Comparison of ENCODE assay signal across 8 cellular contexts in the genomic region with DNA sequence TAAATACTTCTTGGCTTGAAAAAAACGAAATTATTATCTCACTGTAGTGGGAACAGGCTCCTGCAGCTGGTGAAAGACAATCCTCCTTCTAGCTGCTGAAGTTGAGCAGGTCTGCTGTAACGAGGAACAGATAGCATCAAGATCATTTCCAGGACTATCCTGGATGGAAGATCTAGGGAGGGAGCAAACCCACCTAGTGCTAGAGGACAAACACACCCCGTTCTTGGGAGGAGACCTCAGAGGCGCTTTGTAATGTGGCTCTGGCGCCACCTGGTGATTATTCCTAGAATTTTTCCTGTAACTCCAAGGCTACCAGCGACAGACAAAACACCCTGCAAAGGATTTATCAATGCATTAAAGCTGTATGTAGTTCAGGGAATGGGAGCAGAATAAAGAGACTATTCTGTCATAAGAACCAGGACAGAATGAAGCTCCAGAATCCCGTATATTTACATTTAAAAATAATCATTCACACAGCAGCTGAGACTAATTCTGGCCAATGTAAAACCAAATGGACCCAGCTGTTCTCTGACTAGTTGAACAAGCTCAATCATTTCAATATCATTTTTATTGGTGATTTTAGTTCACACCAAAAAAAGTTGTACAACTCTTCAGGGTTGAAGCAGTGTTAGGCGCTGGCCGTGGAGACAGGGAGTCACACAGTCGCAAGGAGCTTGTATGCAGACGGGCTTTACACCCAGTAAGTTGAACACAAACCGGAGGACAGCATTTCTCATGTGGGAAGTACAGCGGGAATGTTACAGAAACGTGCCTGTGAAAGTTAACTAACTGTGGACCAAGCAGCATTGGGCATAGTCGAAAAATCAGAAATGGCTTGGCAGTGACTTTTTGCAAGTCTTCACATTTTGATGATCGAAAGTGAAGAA.
A peak's percentile ranks its signal among the peaks of the same experiment; 100 is the strongest.
DNase-seq lines count a peak whose midpoint lies in the region; FAIRE-seq and TF ChIP-seq lines count a peak whose summit lies in the region.

No MANE protein-coding gene starts in this region.

- TF ChIP-seq CTCF in progenitor cell of endocrine pancreas (IDR thresholded peaks at IDR 0.05; ENCODE audit: unreplicated experiment) = peak; percentile 93

- no peak overlapping the region for H3K9ac ChIP-seq in GM23248

- peaks cover 9% of the 10 kb centered on the region for H3K27me3 Mint-ChIP-seq in activated naive CD4-positive, alpha-beta T cell treated with anti-CD3 and anti-CD28 coated beads for 36 hours (ENCODE audit: low read depth)
- H3K27me3 Mint-ChIP-seq in progenitor cell of endocrine pancreas = peaks cover 2% of the 10 kb centered on the region

- no peaks in the 10 kb centered on the region for H3K9me2 ChIP-seq in GM23248 (ENCODE audit: insufficient read depth)

- H3F3A ChIP-seq in GM23248 (ENCODE audit: insufficient read depth) = no peaks in the 10 kb centered on the region

- H3K9me3 ChIP-seq in GM23248 (ENCODE audit: low read depth) (no peaks in the 10 kb centered on the region), MG63 (no peaks in the 10 kb centered on the region)

- H3K27ac ChIP-seq in GM23248 = no peak overlapping the region

- intact Hi-C loops in activated naive CD4-positive, alpha-beta T cell treated with anti-CD3 and anti-CD28 coated beads for 36 hours (cut with micrococcal nuclease) = loop anchor here (1.0 to 10.0 kb wide), 10 partner anchors 75 to 1312 kb away; a partner anchor contains a TSS
- intact Hi-C loops in head of caudate nucleus (cut with DNase I) = loop anchor here (10.0 kb wide), 2 partner anchors 1142 to 1182 kb away; no protein-coding TSS in a partner anchor

- no peaks in the 10 kb centered on the region for H3K36me3 Mint-ChIP-seq in activated naive CD4-positive, alpha-beta T cell treated with anti-CD3 and anti-CD28 coated beads for 36 hours (ENCODE audit: low read depth)
- no peaks in the 10 kb centered on the region for H3K36me3 Mint-ChIP-seq in progenitor cell of endocrine pancreas (ENCODE audit: insufficient read depth)

- no peaks in the 10 kb centered on the region for H3K4me1 Mint-ChIP-seq in activated naive CD4-positive, alpha-beta T cell treated with anti-CD3 and anti-CD28 coated beads for 36 hours (ENCODE audit: low read depth)
- peaks cover 2% of the 10 kb centered on the region for H3K4me1 Mint-ChIP-seq in progenitor cell of endocrine pancreas (ENCODE audit: low read depth)

- H3K79me2 ChIP-seq in GM23248 (ENCODE audit: insufficient read depth) = no peaks in the 10 kb centered on the region

- H3K27ac Mint-ChIP-seq in activated naive CD4-positive, alpha-beta T cell treated with anti-CD3 and anti-CD28 coated beads for 36 hours = no peak overlapping the region
- H3K27ac Mint-ChIP-seq in progenitor cell of endocrine pancreas = no peak overlapping the region

- H4K20me1 ChIP-seq in GM23248 (ENCODE audit: insufficient read depth) = no peaks in the 10 kb centered on the region

- H3K4me3 Mint-ChIP-seq in activated naive CD4-positive, alpha-beta T cell treated with anti-CD3 and anti-CD28 coated beads for 36 hours = no peak overlapping the region
- no peak overlapping the region for H3K4me3 Mint-ChIP-seq in progenitor cell of endocrine pancreas (ENCODE audit: low read depth)

- H3K4me3 ChIP-seq in GM23248 = peak overlapping the region; percentile 26; the same call in 1 of the 2 replicates
- no peak overlapping the region for H3K4me3 ChIP-seq in MG63

- peak; percentile 66 for FAIRE-seq in urothelium cell line (lab: Jason Lieb, UNC)

- 14 to 17% methylated on average over 16 of the region's 16 CpGs for WGBS in GM23248 (ENCODE audit: low coverage in 1 of 2, low lambda C conversion rate in 2 of 2, missing lambda C conversion rate in 2 of 2), 2 experiments

- no peaks in the 10 kb centered on the region for H3K27me3 ChIP-seq in GM23248 (replicated peaks; ENCODE audit: insufficient read depth)
- no peaks in the 10 kb centered on the region for H3K27me3 ChIP-seq in MG63

- peak overlapping the region; percentile 52 for H3K4me2 ChIP-seq in GM23248 (ENCODE audit: unreplicated experiment)

- in situ Hi-C loops in GM23248 (cut with MboI) = loop anchor here (10.0 to 25.0 kb wide), 2 partner anchors 292 to 1170 kb away; a partner anchor contains a TSS

- H2AFZ ChIP-seq in GM23248 = peak overlapping the region; percentile 59

- H3K9me3 Mint-ChIP-seq in activated naive CD4-positive, alpha-beta T cell treated with anti-CD3 and anti-CD28 coated beads for 36 hours = no peaks in the 10 kb centered on the region
- no peaks in the 10 kb centered on the region for H3K9me3 Mint-ChIP-seq in progenitor cell of endocrine pancreas (ENCODE audit: low read depth)

- DNase-seq in Daoy (ENCODE audit: low read depth) (peak; percentile 67), GM23248 (peak; percentile 73), MG63 (peak; percentile 71), SK-N-DZ (ENCODE audit: low spot score) (peak; percentile 97), head of caudate nucleus (peak; percentile 22 to 87 (median 68)), progenitor cell of endocrine pancreas (ENCODE audit: low spot score, unreplicated experiment) (peak; percentile 51), urothelium cell line (ENCODE audit: low spot score) (peak; percentile 77)
- peak; percentile 72 for DNase-seq in activated naive CD4-positive, alpha-beta T cell treated with anti-CD3 and anti-CD28 coated beads for 36 hours

- CTCF ChIA-PET in activated naive CD4-positive, alpha-beta T cell treated with anti-CD3 and anti-CD28 coated beads for 36 hours (lab: Charles Lee) = interaction anchor here (0.5 to 2.8 kb wide), 50 partner anchors 8 to 1307 kb away, joined by 3 to 17 read pairs (median 4); a partner anchor contains a TSS

- H3K36me3 ChIP-seq in GM23248 (ENCODE audit: low read depth) (no peaks in the 10 kb centered on the region), MG63 (no peaks in the 10 kb centered on the region)

- H3K4me1 ChIP-seq in GM23248 (ENCODE audit: insufficient read depth) = peaks cover 12% of the 10 kb centered on the region; the same call in 1 of the 2 replicates
